Comparison of ENCODE assay signal across 20 cellular contexts in genomic region chr7:129898502-129899160, GRCh38. TPM values are rescaled to one million over a fixed set of nuclear protein-coding genes. Genes with fewer than 3 reads are reported as not detected.
A peak's percentile ranks its signal among the peaks of the same experiment; 100 is the strongest.
DNase-seq lines count a peak whose midpoint lies in the region; ATAC-seq and TF ChIP-seq lines count a peak whose summit lies in the region.
"Had no signal": no experiment of that assay in that cellular context is flagged by ENCODE, and none has a peak within 500 bp of the region (broad histone marks: within the 10 kb centered on the region; RNA-seq: fewer than 3 reads in every experiment).

No MANE protein-coding gene starts in this region.

- H3K4ac ChIP-seq in mesenchymal stem cell (ENCODE audit: low read depth in 1 of 2, low read length in 2 of 2): no peak overlapping the region

- BruUV-seq in A673 (replicated peaks; lab: Mats Ljungman, UMichigan): no TSS peak

- peak overlapping the region; percentile 19 to 46 for H3K27ac Mint-ChIP-seq in natural killer cell
- peak overlapping the region in 1 of 2 donors; percentile 50 for H3K27ac Mint-ChIP-seq in natural killer cell treated with Interleukin-12 subunit alpha and Interleukin-12 subunit beta and Interleukin-15 and Interleukin-18, amount 100 ng/mL, for 72 hours
- H3K27ac Mint-ChIP-seq: CD4-positive, alpha-beta T cell had no signal

- H3K36me3 Mint-ChIP-seq in natural killer cell: no peaks in the 10 kb centered on the region
- no peaks in the 10 kb centered on the region for H3K36me3 Mint-ChIP-seq in natural killer cell treated with Interleukin-12 subunit alpha and Interleukin-12 subunit beta and Interleukin-15 and Interleukin-18, amount 100 ng/mL, for 72 hours

- DNase-seq in natural killer cell (no peak), body of pancreas (no peak), mesenchymal stem cell (peak; percentile 91), CD1c-positive myeloid dendritic cell (ENCODE audit: extremely low spot score) (no peak), NCI-H1092 treated with DMSO at 0.1 percent for 48 hours (lab: John Stamatoyannopoulos, UW) (no peak), A673 (ENCODE audit: low spot score) (no peak)
- DNase-seq in natural killer cell treated with Interleukin-12 subunit alpha and Interleukin-12 subunit beta and Interleukin-15 and Interleukin-18, amount 100 ng/mL, for 72 hours (ENCODE audit: low spot score): no peak
- DNase-seq: activated CD4-positive, alpha-beta T cell treated with anti-CD3 and anti-CD28 coated beads, Interleukin-2, amount 50 U/mL, for 48 hours; CD4-positive, alpha-beta T cell; DMS79; glutamatergic neuron; GOT3; MM.1S; NCI-H82; PC-3; SJCRH30 had no signal

- no peak overlapping the region for H2AK5ac ChIP-seq in mesenchymal stem cell (ENCODE audit: low read length, severe bottlenecking)

- no peak overlapping the region for H2BK15ac ChIP-seq in mesenchymal stem cell (ENCODE audit: low read depth, poor library complexity, severe bottlenecking)

- H3K4me3 ChIP-seq in body of pancreas (no peak overlapping the region), mesenchymal stem cell (ENCODE audit: insufficient read depth in 1 of 2, low read depth in 1 of 2, low read length in 2 of 2) (no peak overlapping the region), A673 (ENCODE audit: low read depth, low read length, poor library complexity, severe bottlenecking) (no peak overlapping the region)
- H3K4me3 ChIP-seq: GM12878, SJCRH30 had no signal

- H2AFZ ChIP-seq in mesenchymal stem cell (ENCODE audit: low read depth, low read length): no peak overlapping the region

- H3K4me1 ChIP-seq in body of pancreas (peaks cover 75% of the 10 kb centered on the region), mesenchymal stem cell (ENCODE audit: control insufficient read depth, insufficient read depth, low read depth, low read length) (peaks cover 21% of the 10 kb centered on the region), A673 (ENCODE audit: insufficient read depth, low read length, poor library complexity, severe bottlenecking) (peaks cover 4% of the 10 kb centered on the region)

- no peak overlapping the region for H3K18ac ChIP-seq in mesenchymal stem cell (ENCODE audit: low read depth in 1 of 2, low read length in 2 of 2)

- H3K9me3 ChIP-seq in body of pancreas (no peaks in the 10 kb centered on the region), mesenchymal stem cell (ENCODE audit: control insufficient read depth, low read length) (no peaks in the 10 kb centered on the region), A673 (ENCODE audit: low read depth, low read length, poor library complexity, severe bottlenecking) (no peaks in the 10 kb centered on the region)
- H3K9me3 ChIP-seq: SJCRH30 had no signal

- H4K8ac ChIP-seq in mesenchymal stem cell (ENCODE audit: low read length): no peak overlapping the region

- H3K14ac ChIP-seq in mesenchymal stem cell (ENCODE audit: low read length in 2 of 2): no peak overlapping the region

- WGBS in body of pancreas, 2 donors: 56 to 59% methylated on average over 5 of the region's 5 CpGs
- WGBS in mesenchymal stem cell: 89% methylated on average over 3 of the region's 5 CpGs

- CTCF ChIA-PET in A673 (lab: Charles Lee): no interaction called here

- H3K27me3 ChIP-seq in body of pancreas (no peaks in the 10 kb centered on the region), mesenchymal stem cell (ENCODE audit: control insufficient read depth in 1 of 2, insufficient read depth in 1 of 2, low read length in 2 of 2) (no peaks in the 10 kb centered on the region), A673 (replicated peaks; ENCODE audit: insufficient read depth, low read depth, low read length, poor library complexity) (no peaks in the 10 kb centered on the region)
- H3K27me3 ChIP-seq: SJCRH30 had no signal

- H3K9ac ChIP-seq in mesenchymal stem cell (ENCODE audit: low read length): no peak overlapping the region

- H3K4me3 Mint-ChIP-seq in natural killer cell: no peak overlapping the region
- no peak overlapping the region for H3K4me3 Mint-ChIP-seq in natural killer cell treated with Interleukin-12 subunit alpha and Interleukin-12 subunit beta and Interleukin-15 and Interleukin-18, amount 100 ng/mL, for 72 hours
- H3K4me3 Mint-ChIP-seq: CD4-positive, alpha-beta T cell had no signal

- TF ChIP-seq CTCF in natural killer cell (IDR thresholded peaks at IDR 0.05): no peak
- TF ChIP-seq CTCF in body of pancreas (IDR thresholded peaks at IDR 0.05): no peak
- TF ChIP-seq CTCF in A673 (conservative IDR thresholded peaks at IDR 0.05; ENCODE audit: low read depth, low read length): no peak

- H3K9me3 Mint-ChIP-seq in natural killer cell: no peaks in the 10 kb centered on the region
- H3K9me3 Mint-ChIP-seq in natural killer cell treated with Interleukin-12 subunit alpha and Interleukin-12 subunit beta and Interleukin-15 and Interleukin-18, amount 100 ng/mL, for 72 hours: no peaks in the 10 kb centered on the region
- H3K9me3 Mint-ChIP-seq: CD4-positive, alpha-beta T cell had no signal

- H3K27me3 Mint-ChIP-seq in natural killer cell (ENCODE audit: low read depth in 2 of 2): no peaks in the 10 kb centered on the region
- H3K27me3 Mint-ChIP-seq in natural killer cell treated with Interleukin-12 subunit alpha and Interleukin-12 subunit beta and Interleukin-15 and Interleukin-18, amount 100 ng/mL, for 72 hours: no peaks in the 10 kb centered on the region
- H3K27me3 Mint-ChIP-seq: CD4-positive, alpha-beta T cell had no signal

- H2BK5ac ChIP-seq in mesenchymal stem cell (ENCODE audit: low read depth, low read length, poor library complexity, severe bottlenecking): no peak overlapping the region

- H2BK120ac ChIP-seq in mesenchymal stem cell (ENCODE audit: low read depth, low read length): no peak overlapping the region

- ATAC-seq in natural killer cell (peak in 2 of 3 donors; percentile 31 to 41), body of pancreas (no peak), GM21619 (IDR thresholded peaks at IDR 0.05; ENCODE audit: unreplicated experiment) (no peak)
- no peak for ATAC-seq in natural killer cell treated with Interleukin-12 subunit alpha and Interleukin-12 subunit beta and Interleukin-15 and Interleukin-18, amount 100 ng/mL, for 72 hours
- ATAC-seq: GM12878, PC-3, sciatic nerve had no signal

- H3K23ac ChIP-seq in mesenchymal stem cell (ENCODE audit: low read length in 2 of 2): no peak overlapping the region

- intact Hi-C loops in natural killer cell (cut with micrococcal nuclease) (no loop called here), body of pancreas (cut with DNase I) (no loop called here), A673 (cut with micrococcal nuclease; ENCODE audit: unreplicated experiment) (no loop called here)

- POLR2A ChIA-PET in A673 (lab: Charles Lee; ENCODE audit: low non-redundant PET): no interaction called here

- peaks cover 0 to 1% of the 10 kb centered on the region in 2 donors for H3K36me3 ChIP-seq in body of pancreas (replicated peaks in 1 of 2; ENCODE audit: insufficient read depth in 1 of 2, low read depth in 2 of 2)
- H3K36me3 ChIP-seq in mesenchymal stem cell (ENCODE audit: control insufficient read depth in 1 of 2, insufficient read depth in 2 of 2, low read depth in 1 of 2, low read length in 2 of 2): peaks cover 13 to 33% of the 10 kb centered on the region in 2 experiments
- H3K36me3 ChIP-seq in A673 (ENCODE audit: insufficient read depth, low read length, poor library complexity, severe bottlenecking): no peaks in the 10 kb centered on the region

- TF ChIP-seq POLR2A in body of pancreas (IDR thresholded peaks at IDR 0.05): no peak

- peaks cover 7% of the 10 kb centered on the region for H3K79me1 ChIP-seq in mesenchymal stem cell (replicated peaks; ENCODE audit: low read length, poor library complexity, severe bottlenecking)

- H4K91ac ChIP-seq in mesenchymal stem cell (ENCODE audit: low read length): no peak overlapping the region

- H3K4me2 ChIP-seq in mesenchymal stem cell (ENCODE audit: low read length, poor library complexity, severe bottlenecking): no peak overlapping the region

- H3K27ac ChIP-seq in body of pancreas (peak overlapping the region in 3 of 4 donors; percentile 3 to 36 (median 16)), mesenchymal stem cell (ENCODE audit: low read length, poor library complexity, severe bottlenecking) (no peak overlapping the region), A673 (ENCODE audit: low read depth, low read length, poor library complexity, severe bottlenecking) (no peak overlapping the region)
- H3K27ac ChIP-seq: SJCRH30, VCaP had no signal

- H2BK12ac ChIP-seq in mesenchymal stem cell (ENCODE audit: low read length in 2 of 2): no peak overlapping the region

- peaks cover 14 to 25% of the 10 kb centered on the region in 2 donors for H3K4me1 Mint-ChIP-seq in natural killer cell
- H3K4me1 Mint-ChIP-seq in natural killer cell treated with Interleukin-12 subunit alpha and Interleukin-12 subunit beta and Interleukin-15 and Interleukin-18, amount 100 ng/mL, for 72 hours (ENCODE audit: low read depth in 2 of 2): peaks cover 14 to 24% of the 10 kb centered on the region in 2 donors

RNA-seq across cellular contexts. Expression of gene UBE2H, which starts 54.1 kb away (rescaled TPM):
- total RNA-seq in natural killer cell (10 to 100 TPM; 80.9 to 86.9 (median 83.1) TPM), body of pancreas (10 to 100 TPM; 92.6 to 93.4 TPM), A673 (2021) (28.8 and 35.2 TPM in 2 replicates)
- total RNA-seq in natural killer cell treated with Interleukin-12 subunit alpha and Interleukin-12 subunit beta and Interleukin-15 and Interleukin-18, amount 100 ng/mL, for 72 hours: 10 to 100 TPM; 24.9 to 45.2 TPM
- 81.2 TPM for polyA plus RNA-seq in mesenchymal stem cell (2013, experiment 1 of 2)
- polyA plus RNA-seq in mesenchymal stem cell (2013, experiment 2 of 2): 91.4 TPM

Comparison
In these comparisons a context has a peak if more than half of its experiments do, and no peak if none do; other contexts are left out.
1. ATAC-seq: peak in natural killer cell (2 of 3); none in natural killer cell treated with Interleukin-12 subunit alpha and Interleukin-12 subunit beta and Interleukin-15 and Interleukin-18, amount 100 ng/mL, for 72 hours (0 of 2), body of pancreas (single experiment) and GM21619 (single experiment).
2. H3K27ac ChIP-seq: peak in body of pancreas (3 of 4); none in mesenchymal stem cell (single experiment) and A673 (single experiment).